Comparison of ENCODE assay signal across 11 cellular contexts in genomic region chr2:208248601-208249000, GRCh38. TPM values are rescaled to one million over a fixed set of nuclear protein-coding genes. Genes with fewer than 3 reads are reported as not detected.
"Had no signal": no experiment of that assay in that cellular context is flagged by ENCODE, and none has a peak within 500 bp of the region (broad histone marks: within the 10 kb centered on the region; RNA-seq: fewer than 3 reads in every experiment).

No MANE protein-coding gene starts in this region.

- ATAC-seq: HCT116, K562 had no signal

- H3K9me3 ChIP-seq: HAP-1 had no signal

- FAIRE-seq: K562 had no signal

- H3K4me3 ChIP-seq: GM23248, HAP-1, K562 had no signal

- H3K9ac ChIP-seq: GM23248 had no signal

- H2AFZ ChIP-seq: GM23248 had no signal

- H3K27ac ChIP-seq: GM23248, HL-60 had no signal

- DNase-seq: GM23248, GOT3, H7, HFFc6, IMR-90 had no signal

RNA-seq across cellular contexts. Expression of gene C2orf80, which starts 58.8 kb away (rescaled TPM):
- total RNA-seq: GM23248, H4, HFFc6, HT1080, IMR-90, K562 had no signal
- polyA plus RNA-seq: GM23248, IMR-90, K562 had no signal
